Comparison of ENCODE assay signal across 2 cellular contexts in the genomic region with DNA sequence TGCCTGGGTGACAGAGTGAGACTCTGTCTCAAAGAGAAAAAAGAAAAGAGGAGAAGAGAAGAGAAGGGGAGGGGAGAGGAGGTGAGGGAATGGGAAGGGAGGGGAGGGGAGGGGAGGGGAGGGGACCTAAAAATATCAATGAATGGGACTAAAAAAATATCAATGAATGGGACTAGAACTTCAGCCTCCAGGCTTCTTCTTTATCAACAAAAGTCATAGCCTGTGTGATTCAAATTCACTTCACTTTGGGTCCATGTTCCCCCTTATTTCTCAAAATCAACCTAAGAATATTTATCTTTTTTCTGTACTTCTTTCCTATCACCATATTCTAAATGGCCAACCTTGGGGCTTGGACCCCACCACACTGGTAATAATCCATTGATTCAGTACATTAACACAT.
A peak's percentile ranks its signal among the peaks of the same experiment; 100 is the strongest.
TF ChIP-seq lines count a peak whose summit lies in the region.

No MANE protein-coding gene starts in this region.

TF ChIP-seq in HepG2, 621 proteins besides CTCF, POLR2A, EP300 and RAD21:
- TF ChIP-seq ZNF605 (CRISPR knock-in tag; IDR thresholded peaks at IDR 0.05): no peak
- TF ChIP-seq UBTF (CRISPR knock-in tag; IDR thresholded peaks at IDR 0.05): no peak
- no peak for TF ChIP-seq ZNF260 (CRISPR knock-in tag; IDR thresholded peaks at IDR 0.05; ENCODE audit: borderline replicate concordance, low read depth)
- TF ChIP-seq HNRNPK (IDR thresholded peaks at IDR 0.05; ENCODE audit: low read depth, low read length, poor library complexity, severe bottlenecking): peak; percentile 88
- no peak for TF ChIP-seq ZNF350 (CRISPR knock-in tag; IDR thresholded peaks at IDR 0.05; ENCODE audit: borderline replicate concordance, low read depth)
- no peak for TF ChIP-seq CHCHD3 (CRISPR knock-in tag; IDR thresholded peaks at IDR 0.05)

TF ChIP-seq in K562, 482 proteins besides CTCF, POLR2A, EP300 and RAD21:
- TF ChIP-seq ZNF511 (CRISPR knock-in tag; IDR thresholded peaks at IDR 0.05) (no peak), HNRNPK (IDR thresholded peaks at IDR 0.05; ENCODE audit: low read depth, low read length, poor library complexity, severe bottlenecking) (peak; percentile 96), ZNF445 (CRISPR knock-in tag; IDR thresholded peaks at IDR 0.05; ENCODE audit: low read depth) (no peak), ATF3 (IDR thresholded peaks at IDR 0.05) (no peak), ATF3 (CRISPR knock-in tag; conservative IDR thresholded peaks at IDR 0.05) (no peak), ZNF253 (CRISPR knock-in tag; conservative IDR thresholded peaks at IDR 0.05) (no peak), L3MBTL2 (IDR thresholded peaks at IDR 0.05) (no peak), SAFB2 (IDR thresholded peaks at IDR 0.05; ENCODE audit: borderline replicate concordance, low read depth, low read length, severe bottlenecking) (no peak), ZNF766 (CRISPR knock-in tag; conservative IDR thresholded peaks at IDR 0.05) (no peak), PCBP2 (IDR thresholded peaks at IDR 0.05; ENCODE audit: low read depth, low read length, poor library complexity, severe bottlenecking) (peak; percentile 89), E2F3 (CRISPR knock-in tag; IDR thresholded peaks at IDR 0.05) (no peak), FOXA3 (CRISPR knock-in tag; conservative IDR thresholded peaks at IDR 0.05 in 1 of 2, IDR thresholded peaks at IDR 0.05 in 1 of 2) (no peak), GTF2F1 (IDR thresholded peaks at IDR 0.05; ENCODE audit: low read depth, low read length) (no peak), DDX20 (tag; IDR thresholded peaks at IDR 0.05; ENCODE audit: low read depth) (no peak), TEAD1 (CRISPR knock-in tag; IDR thresholded peaks at IDR 0.05) (no peak), ZNF124 (CRISPR knock-in tag; IDR thresholded peaks at IDR 0.05) (no peak), PHF8 (IDR thresholded peaks at IDR 0.05; ENCODE audit: borderline replicate concordance, low read length) (no peak), MCM3 (IDR thresholded peaks at IDR 0.05) (no peak), KDM2B (CRISPR knock-in tag; IDR thresholded peaks at IDR 0.05) (no peak), PCBP1 (IDR thresholded peaks at IDR 0.05; ENCODE audit: low read depth, low read length, poor library complexity, severe bottlenecking) (peak; percentile 93), MEIS2 (IDR thresholded peaks at IDR 0.05; ENCODE audit: partially characterized antibody) (no peak), HCFC1 (IDR thresholded peaks at IDR 0.05; ENCODE audit: low read depth, low read length) (no peak), KLF13 (tag; IDR thresholded peaks at IDR 0.05; ENCODE audit: borderline replicate concordance, low read depth) (no peak)
- TF ChIP-seq, protein P1, sequence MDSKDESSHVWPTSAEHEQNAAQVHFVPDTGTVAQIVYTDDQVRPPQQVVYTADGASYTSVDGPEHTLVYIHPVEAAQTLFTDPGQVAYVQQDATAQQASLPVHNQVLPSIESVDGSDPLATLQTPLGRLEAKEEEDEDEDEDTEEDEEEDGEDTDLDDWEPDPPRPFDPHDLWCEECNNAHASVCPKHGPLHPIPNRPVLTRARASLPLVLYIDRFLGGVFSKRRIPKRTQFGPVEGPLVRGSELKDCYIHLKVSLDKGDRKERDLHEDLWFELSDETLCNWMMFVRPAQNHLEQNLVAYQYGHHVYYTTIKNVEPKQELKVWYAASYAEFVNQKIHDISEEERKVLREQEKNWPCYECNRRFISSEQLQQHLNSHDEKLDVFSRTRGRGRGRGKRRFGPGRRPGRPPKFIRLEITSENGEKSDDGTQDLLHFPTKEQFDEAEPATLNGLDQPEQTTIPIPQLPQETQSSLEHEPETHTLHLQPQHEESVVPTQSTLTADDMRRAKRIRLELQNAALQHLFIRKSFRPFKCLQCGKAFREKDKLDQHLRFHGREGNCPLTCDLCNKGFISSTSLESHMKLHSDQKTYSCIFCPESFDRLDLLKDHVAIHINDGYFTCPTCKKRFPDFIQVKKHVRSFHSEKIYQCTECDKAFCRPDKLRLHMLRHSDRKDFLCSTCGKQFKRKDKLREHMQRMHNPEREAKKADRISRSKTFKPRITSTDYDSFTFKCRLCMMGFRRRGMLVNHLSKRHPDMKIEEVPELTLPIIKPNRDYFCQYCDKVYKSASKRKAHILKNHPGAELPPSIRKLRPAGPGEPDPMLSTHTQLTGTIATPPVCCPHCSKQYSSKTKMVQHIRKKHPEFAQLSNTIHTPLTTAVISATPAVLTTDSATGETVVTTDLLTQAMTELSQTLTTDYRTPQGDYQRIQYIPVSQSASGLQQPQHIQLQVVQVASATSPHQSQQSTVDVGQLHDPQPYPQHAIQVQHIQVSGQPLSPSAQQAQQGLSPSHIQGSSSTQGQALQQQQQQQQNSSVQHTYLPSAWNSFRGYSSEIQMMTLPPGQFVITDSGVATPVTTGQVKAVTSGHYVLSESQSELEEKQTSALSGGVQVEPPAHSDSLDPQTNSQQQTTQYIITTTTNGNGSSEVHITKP (IDR thresholded peaks at IDR 0.05; ENCODE audit: partially characterized antibody): no peak
- TF ChIP-seq, protein P2, sequence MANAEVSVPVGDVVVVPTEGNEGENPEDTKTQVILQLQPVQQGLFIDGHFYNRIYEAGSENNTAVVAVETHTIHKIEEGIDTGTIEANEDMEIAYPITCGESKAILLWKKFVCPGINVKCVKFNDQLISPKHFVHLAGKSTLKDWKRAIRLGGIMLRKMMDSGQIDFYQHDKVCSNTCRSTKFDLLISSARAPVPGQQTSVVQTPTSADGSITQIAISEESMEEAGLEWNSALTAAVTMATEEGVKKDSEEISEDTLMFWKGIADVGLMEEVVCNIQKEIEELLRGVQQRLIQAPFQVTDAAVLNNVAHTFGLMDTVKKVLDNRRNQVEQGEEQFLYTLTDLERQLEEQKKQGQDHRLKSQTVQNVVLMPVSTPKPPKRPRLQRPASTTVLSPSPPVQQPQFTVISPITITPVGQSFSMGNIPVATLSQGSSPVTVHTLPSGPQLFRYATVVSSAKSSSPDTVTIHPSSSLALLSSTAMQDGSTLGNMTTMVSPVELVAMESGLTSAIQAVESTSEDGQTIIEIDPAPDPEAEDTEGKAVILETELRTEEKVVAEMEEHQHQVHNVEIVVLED (CRISPR knock-in tag; IDR thresholded peaks at IDR 0.05): no peak
- TF ChIP-seq, protein P3, sequence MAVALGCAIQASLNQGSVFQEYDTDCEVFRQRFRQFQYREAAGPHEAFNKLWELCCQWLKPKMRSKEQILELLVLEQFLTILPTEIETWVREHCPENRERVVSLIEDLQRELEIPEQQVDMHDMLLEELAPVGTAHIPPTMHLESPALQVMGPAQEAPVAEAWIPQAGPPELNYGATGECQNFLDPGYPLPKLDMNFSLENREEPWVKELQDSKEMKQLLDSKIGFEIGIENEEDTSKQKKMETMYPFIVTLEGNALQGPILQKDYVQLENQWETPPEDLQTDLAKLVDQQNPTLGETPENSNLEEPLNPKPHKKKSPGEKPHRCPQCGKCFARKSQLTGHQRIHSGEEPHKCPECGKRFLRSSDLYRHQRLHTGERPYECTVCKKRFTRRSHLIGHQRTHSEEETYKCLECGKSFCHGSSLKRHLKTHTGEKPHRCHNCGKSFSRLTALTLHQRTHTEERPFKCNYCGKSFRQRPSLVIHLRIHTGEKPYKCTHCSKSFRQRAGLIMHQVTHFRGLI (CRISPR knock-in tag; IDR thresholded peaks at IDR 0.05): no peak
